ENCODE assay signal across 10 cellular contexts in the genomic region with DNA sequence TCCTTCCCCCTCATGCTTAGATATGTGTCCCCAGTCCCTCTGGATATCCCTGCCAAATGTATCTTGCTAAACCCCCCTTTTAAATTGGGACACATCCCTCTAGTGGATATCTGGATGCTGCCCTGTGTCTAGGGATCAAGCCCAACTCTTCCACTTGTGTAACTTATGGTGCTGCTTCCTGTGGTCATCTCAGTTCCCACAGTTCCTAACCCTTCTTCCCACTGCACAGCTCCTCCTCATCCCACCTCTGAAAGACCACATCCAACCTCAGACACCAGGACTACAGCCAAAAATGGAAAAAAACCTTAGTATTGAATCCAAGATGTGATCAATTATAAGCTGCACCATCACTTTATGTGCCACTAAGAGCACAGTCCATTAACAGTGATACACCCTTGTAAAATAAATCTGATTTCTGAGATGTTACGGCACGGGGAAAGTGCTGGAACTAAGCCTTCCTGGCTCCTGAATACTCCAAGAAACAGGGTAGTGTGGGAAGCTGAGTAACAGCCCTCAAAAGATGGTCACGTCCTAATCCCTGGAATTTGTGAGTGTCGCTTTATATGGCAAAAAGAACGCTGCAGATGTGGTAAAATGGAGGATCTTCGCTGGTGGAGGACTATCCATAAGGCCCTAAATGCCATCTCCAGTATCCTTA. TPM values are rescaled to one million over a fixed set of nuclear protein-coding genes. Genes with fewer than 3 reads are reported as not detected.
DNase-seq lines count a peak whose midpoint lies in the region; ATAC-seq and FAIRE-seq lines count a peak whose summit lies in the region.
"Had no signal": no experiment of that assay in that cellular context is flagged by ENCODE, and none has a peak within 500 bp of the region (broad histone marks: within the 10 kb centered on the region; RNA-seq: fewer than 3 reads in every experiment).

No MANE protein-coding gene starts in this region.

- H3K27me3 Mint-ChIP-seq in central memory CD8-positive, alpha-beta T cell: no peaks in the 10 kb centered on the region
- no peaks in the 10 kb centered on the region for H3K27me3 Mint-ChIP-seq in natural killer cell treated with Interleukin-12 subunit alpha and Interleukin-12 subunit beta and Interleukin-15 and Interleukin-18, amount 100 ng/mL, for 72 hours
- H3K27me3 Mint-ChIP-seq: stimulated activated naive B cell treated with anti-CD40 and anti-IgM and Interleukin-4, amounts not matched to agents 10 μg/mL and 1 μg/mL and 100 μg/mL, for 72 hours had no signal

- H3K36me3 Mint-ChIP-seq in central memory CD8-positive, alpha-beta T cell (ENCODE audit: insufficient read depth): peaks cover 21% of the 10 kb centered on the region
- no peaks in the 10 kb centered on the region for H3K36me3 Mint-ChIP-seq in natural killer cell treated with Interleukin-12 subunit alpha and Interleukin-12 subunit beta and Interleukin-15 and Interleukin-18, amount 100 ng/mL, for 72 hours

- intact Hi-C loops in right cardiac atrium (cut with DNase I) (no loop called here), left ventricle myocardium superior (cut with micrococcal nuclease) (no loop called here)

- 79% methylated on average over 6 of the region's 6 CpGs for WGBS in right cardiac atrium

- H3K9me3 Mint-ChIP-seq in central memory CD8-positive, alpha-beta T cell: no peaks in the 10 kb centered on the region
- H3K9me3 Mint-ChIP-seq in natural killer cell treated with Interleukin-12 subunit alpha and Interleukin-12 subunit beta and Interleukin-15 and Interleukin-18, amount 100 ng/mL, for 72 hours: peaks cover 3% of the 10 kb centered on the region
- H3K9me3 Mint-ChIP-seq: stimulated activated naive B cell treated with anti-CD40 and anti-IgM and Interleukin-4, amounts not matched to agents 10 μg/mL and 1 μg/mL and 100 μg/mL, for 72 hours had no signal

- no peak for FAIRE-seq in frontal cortex (lab: Jason Lieb, UNC)

- H3K4me1 Mint-ChIP-seq in central memory CD8-positive, alpha-beta T cell: peaks cover 89% of the 10 kb centered on the region
- H3K4me1 Mint-ChIP-seq in natural killer cell treated with Interleukin-12 subunit alpha and Interleukin-12 subunit beta and Interleukin-15 and Interleukin-18, amount 100 ng/mL, for 72 hours (ENCODE audit: low read depth in 2 of 2): peaks cover 78 to 86% of the 10 kb centered on the region in 2 donors

- H3K27ac ChIP-seq in right cardiac atrium (ENCODE audit: low read length): peak overlapping the region; percentile 83
- H3K27ac ChIP-seq: SJSA1 had no signal

- peaks cover 31% of the 10 kb centered on the region for H3K4me1 ChIP-seq in right cardiac atrium (ENCODE audit: control insufficient read depth, insufficient read depth, low read length)

- no peaks in the 10 kb centered on the region for H3K27me3 ChIP-seq in right cardiac atrium (ENCODE audit: control insufficient read depth, insufficient read depth)
- H3K27me3 ChIP-seq: SJSA1 had no signal

- no peaks in the 10 kb centered on the region for H3K9me3 ChIP-seq in right cardiac atrium (ENCODE audit: control insufficient read depth, low read length)
- H3K9me3 ChIP-seq: SJSA1 had no signal

- H3K27ac Mint-ChIP-seq in central memory CD8-positive, alpha-beta T cell (ENCODE audit: low read depth): peak overlapping the region; percentile 93
- H3K27ac Mint-ChIP-seq in natural killer cell treated with Interleukin-12 subunit alpha and Interleukin-12 subunit beta and Interleukin-15 and Interleukin-18, amount 100 ng/mL, for 72 hours: peak overlapping the region; percentile 56 to 91
- H3K27ac Mint-ChIP-seq: stimulated activated naive B cell treated with anti-CD40 and anti-IgM and Interleukin-4, amounts not matched to agents 10 μg/mL and 1 μg/mL and 100 μg/mL, for 72 hours had no signal

- no peak overlapping the region for H3K4me3 ChIP-seq in right cardiac atrium (ENCODE audit: low read length)
- H3K4me3 ChIP-seq: SJSA1 had no signal

- no peak for DNase-seq in right cardiac atrium
- DNase-seq in left ventricle myocardium superior: no peak
- no peak for DNase-seq in central memory CD8-positive, alpha-beta T cell (ENCODE audit: low spot score in 2 of 2)
- no peak for DNase-seq in natural killer cell treated with Interleukin-12 subunit alpha and Interleukin-12 subunit beta and Interleukin-15 and Interleukin-18, amount 100 ng/mL, for 72 hours (ENCODE audit: low spot score)
- DNase-seq in inferior parietal cortex (ENCODE audit: extremely low spot score): no peak
- no peak for DNase-seq in NCI-H748 (lab: John Stamatoyannopoulos, UW; ENCODE audit: unreplicated experiment)
- no peak for DNase-seq in frontal cortex (ENCODE audit: low spot score in 2 of 2)
- DNase-seq in SK-N-DZ (ENCODE audit: low spot score): no peak
- DNase-seq: stimulated activated naive B cell treated with anti-CD40 and anti-IgM and Interleukin-4, amounts not matched to agents 10 μg/mL and 1 μg/mL and 100 μg/mL, for 72 hours had no signal

- ATAC-seq in right cardiac atrium (no peak), left ventricle myocardium superior (no peak)
- ATAC-seq in central memory CD8-positive, alpha-beta T cell (replicated peaks; ENCODE audit: extremely low read depth, poor library complexity, severe bottlenecking): no peak
- no peak for ATAC-seq in natural killer cell treated with Interleukin-12 subunit alpha and Interleukin-12 subunit beta and Interleukin-15 and Interleukin-18, amount 100 ng/mL, for 72 hours

- peak overlapping the region; percentile 66 for H3K4me3 Mint-ChIP-seq in central memory CD8-positive, alpha-beta T cell
- H3K4me3 Mint-ChIP-seq in natural killer cell treated with Interleukin-12 subunit alpha and Interleukin-12 subunit beta and Interleukin-15 and Interleukin-18, amount 100 ng/mL, for 72 hours: peak overlapping the region; percentile 47
- H3K4me3 Mint-ChIP-seq: stimulated activated naive B cell treated with anti-CD40 and anti-IgM and Interleukin-4, amounts not matched to agents 10 μg/mL and 1 μg/mL and 100 μg/mL, for 72 hours had no signal

RNA-seq across cellular contexts. Expression of gene ESYT2, which starts 13.7 kb away (rescaled TPM):
- total RNA-seq in right cardiac atrium (10 to 100 TPM; 48.2 to 84.7 (median 54.6) TPM), left ventricle myocardium superior (44.3 TPM), frontal cortex (79.1 TPM)
- 29.0 TPM for polyA plus RNA-seq in right cardiac atrium
- total RNA-seq in natural killer cell treated with Interleukin-12 subunit alpha and Interleukin-12 subunit beta and Interleukin-15 and Interleukin-18, amount 100 ng/mL, for 72 hours: 10 to 100 TPM; 24.4 to 31.8 TPM
- 33.9 and 42.8 TPM in 2 replicates for polyA plus RNA-seq in SK-N-DZ (2014; cell fraction: cytosol; rRNA removed)
- polyA plus RNA-seq in SK-N-DZ (2014; cell fraction: nucleus; rRNA removed): 19.8 and 21.4 TPM in 2 replicates

RNA-seq across cellular contexts. Expression of gene DYNC2I1, which starts 40.8 kb away (rescaled TPM):
- total RNA-seq in right cardiac atrium: 10 to 100 TPM; 25.4 to 32.1 (median 28.6) TPM
- polyA plus RNA-seq in right cardiac atrium: 28.7 TPM
- 32.3 TPM for total RNA-seq in left ventricle myocardium superior
- 10 to 100 TPM; 11.8 to 13.2 TPM for total RNA-seq in natural killer cell treated with Interleukin-12 subunit alpha and Interleukin-12 subunit beta and Interleukin-15 and Interleukin-18, amount 100 ng/mL, for 72 hours
- 10.6 TPM for total RNA-seq in frontal cortex
- 3.9 and 4.9 TPM in 2 replicates for polyA plus RNA-seq in SK-N-DZ (2014; cell fraction: cytosol; rRNA removed)
- polyA plus RNA-seq in SK-N-DZ (2014; cell fraction: nucleus; rRNA removed): 9.2 and 20.0 TPM in 2 replicates
